ENCODE assay signal across 20 cellular contexts in genomic region chr2:2109186-2109585, GRCh38.
DNase-seq lines count a peak whose midpoint lies in the region; ATAC-seq and TF ChIP-seq lines count a peak whose summit lies in the region.
"Had no signal": no experiment of that assay in that cellular context is flagged by ENCODE, and none has a peak within 500 bp of the region (broad histone marks: within the 10 kb centered on the region; RNA-seq: fewer than 3 reads in every experiment).

No MANE protein-coding gene starts in this region.

- TF ChIP-seq CTCF in smooth muscle cell (IDR thresholded peaks at IDR 0.05; ENCODE audit: borderline replicate concordance, insufficient read depth, poor library complexity, severe bottlenecking), result no peak

- H3K36me3 ChIP-seq in mesodermal cell (ENCODE audit: control insufficient read depth, insufficient read depth, low read length) (no peaks in the 10 kb centered on the region), smooth muscle cell (ENCODE audit: low read depth) (no peaks in the 10 kb centered on the region)

- no peaks in the 10 kb centered on the region for H3K4me1 ChIP-seq in mesodermal cell (ENCODE audit: control insufficient read depth, insufficient read depth, low read length, poor library complexity, severe bottlenecking)
- H3K4me1 ChIP-seq in smooth muscle cell (ENCODE audit: low read depth), result peaks cover 7% of the 10 kb centered on the region
- H3K4me1 ChIP-seq: A549 had no signal

- no peaks in the 10 kb centered on the region for H4K20me1 ChIP-seq in smooth muscle cell (ENCODE audit: low read depth)

- POLR2A ChIA-PET in naive thymus-derived CD8-positive, alpha-beta T cell (lab: Charles Lee), result no interaction called here

- peaks cover 0 to 2% (median 0%) of the 10 kb centered on the region in 4 donors for H3K4me1 Mint-ChIP-seq in naive thymus-derived CD8-positive, alpha-beta T cell
- H3K4me1 Mint-ChIP-seq: CD4-positive, alpha-beta memory T cell had no signal

- H3K9ac ChIP-seq in smooth muscle cell (ENCODE audit: low read depth), result no peak overlapping the region

- H3K36me3 Mint-ChIP-seq in naive thymus-derived CD8-positive, alpha-beta T cell, result no peaks in the 10 kb centered on the region
- H3K36me3 Mint-ChIP-seq: CD4-positive, alpha-beta memory T cell had no signal

- no peak overlapping the region for H3K4me3 Mint-ChIP-seq in naive thymus-derived CD8-positive, alpha-beta T cell
- H3K4me3 Mint-ChIP-seq: CD4-positive, alpha-beta memory T cell; H9 had no signal

- H3K9me3 ChIP-seq in mesodermal cell (ENCODE audit: control insufficient read depth, low read length), result no peaks in the 10 kb centered on the region
- no peaks in the 10 kb centered on the region for H3K9me3 ChIP-seq in smooth muscle cell (replicated peaks; ENCODE audit: low read depth)
- H3K9me3 ChIP-seq: A549 had no signal

- H3K27ac ChIP-seq in mesodermal cell (ENCODE audit: low read depth, low read length, severe bottlenecking) (peak overlapping the region; percentile 62), smooth muscle cell (ENCODE audit: low read depth) (no peak overlapping the region)
- H3K27ac ChIP-seq: A549 had no signal

- H3F3A ChIP-seq in smooth muscle cell (ENCODE audit: low read depth), result no peaks in the 10 kb centered on the region

- H3K27me3 ChIP-seq in smooth muscle cell (ENCODE audit: low read depth), result no peaks in the 10 kb centered on the region

- peak overlapping the region; percentile 9 for H3K4me2 ChIP-seq in smooth muscle cell
- H3K4me2 ChIP-seq: A549 had no signal

- ATAC-seq in HG02798 (IDR thresholded peaks at IDR 0.05; ENCODE audit: poor library complexity, unreplicated experiment), result no peak
- ATAC-seq in naive thymus-derived CD8-positive, alpha-beta T cell, result no peak
- ATAC-seq: A549, HCT116 had no signal

- H3K9me3 Mint-ChIP-seq in naive thymus-derived CD8-positive, alpha-beta T cell, result no peaks in the 10 kb centered on the region
- H3K9me3 Mint-ChIP-seq: CD4-positive, alpha-beta memory T cell; H9 had no signal

- WGBS in mesodermal cell (ENCODE audit: insufficient coverage in 2 of 2), 2 experiments, result 83 to 93% methylated on average over 2 to 5 of the region's 7 CpGs
- 46% methylated on average over 7 of the region's 7 CpGs for WGBS in smooth muscle cell (ENCODE audit: low lambda C conversion rate)

- H3K4me3 ChIP-seq in mesodermal cell (ENCODE audit: extremely low read depth, insufficient read depth, low read length, poor library complexity, severe bottlenecking) (no peak overlapping the region), smooth muscle cell (no peak overlapping the region)
- H3K4me3 ChIP-seq: A549 had no signal

- no peak overlapping the region for H2AFZ ChIP-seq in smooth muscle cell (ENCODE audit: low read depth)

- no peak overlapping the region for H3K27ac Mint-ChIP-seq in naive thymus-derived CD8-positive, alpha-beta T cell
- H3K27ac Mint-ChIP-seq: CD4-positive, alpha-beta memory T cell had no signal

- H3K27me3 Mint-ChIP-seq in naive thymus-derived CD8-positive, alpha-beta T cell, result peaks cover 0 to 28% (median 18%) of the 10 kb centered on the region in 5 donors

- no peaks in the 10 kb centered on the region for H3K79me2 ChIP-seq in smooth muscle cell (ENCODE audit: low read depth)

- peak; percentile 14 for DNase-seq in ELF-1 (ENCODE audit: low read depth, low spot score)
- peak; percentile 24 for DNase-seq in astrocyte of the hippocampus (ENCODE audit: low read depth, low spot score)
- no peak for DNase-seq in smooth muscle cell (lab: John Stamatoyannopoulos, UW; ENCODE audit: unreplicated experiment)
- DNase-seq in naive thymus-derived CD8-positive, alpha-beta T cell, result no peak
- no peak for DNase-seq in DMS79 (lab: John Stamatoyannopoulos, UW)
- DNase-seq: 8988T; ACHN; C1 segment of cervical spinal cord; Calu3; CD4-positive, alpha-beta memory T cell; COR-L47; DMS53; DND-41; EL; GOT3; H9 had no signal

Comparison
In these comparisons a context has a peak if more than half of its experiments do, and no peak if none do; other contexts are left out.
1. DNase-seq: peak in ELF-1 (single experiment) and astrocyte of the hippocampus (single experiment); none in smooth muscle cell (single experiment), naive thymus-derived CD8-positive, alpha-beta T cell (0 of 10) and DMS79 (single experiment).